In genomic region chr14:20436363-20436755, GRCh38 we compare ENCODE assay signal across 19 cellular contexts. TPM values are rescaled to one million over a fixed set of nuclear protein-coding genes. Genes with fewer than 3 reads are reported as not detected.
A peak's percentile ranks its signal among the peaks of the same experiment; 100 is the strongest.
DNase-seq lines count a peak whose midpoint lies in the region; ATAC-seq and TF ChIP-seq lines count a peak whose summit lies in the region.
"Had no signal": no experiment of that assay in that cellular context is flagged by ENCODE, and none has a peak within 500 bp of the region (broad histone marks: within the 10 kb centered on the region; RNA-seq: fewer than 3 reads in every experiment).

No MANE protein-coding gene starts in this region.

- H3K36me3 Mint-ChIP-seq in chondrocyte (ENCODE audit: low read depth) = no peaks in the 10 kb centered on the region
- H3K36me3 Mint-ChIP-seq: activated naive CD8-positive, alpha-beta T cell had no signal

- no peaks in the 10 kb centered on the region for H3K27me3 ChIP-seq in MG63
- H3K27me3 ChIP-seq in osteoblast (ENCODE audit: insufficient read depth, low read length) = no peaks in the 10 kb centered on the region
- H3K27me3 ChIP-seq in left lung = peaks cover 0 to 18% of the 10 kb centered on the region in 2 donors

- H3K9me3 ChIP-seq in MG63 (no peaks in the 10 kb centered on the region), osteoblast (ENCODE audit: low read depth, low read length) (no peaks in the 10 kb centered on the region), left lung (no peaks in the 10 kb centered on the region)
- H3K9me3 ChIP-seq: heart left ventricle had no signal

- H3K27ac Mint-ChIP-seq in chondrocyte (ENCODE audit: unreplicated experiment) = peak overlapping the region; percentile 57
- H3K27ac Mint-ChIP-seq: activated CD4-positive, alpha-beta memory T cell treated with anti-CD3 and anti-CD28 coated beads, Interleukin-2, amount 10 ng/mL, durations not matched to agents 7 days and 5 days; activated naive CD8-positive, alpha-beta T cell; B cell had no signal

- H2AFZ ChIP-seq in osteoblast (ENCODE audit: low read length) = peak overlapping the region; percentile 62

- peak overlapping the region; percentile 45 for H3K4me2 ChIP-seq in osteoblast (ENCODE audit: insufficient read depth, low read length)

- H3K4me1 ChIP-seq in osteoblast (ENCODE audit: insufficient read depth, low read length) = peaks cover 22% of the 10 kb centered on the region
- peaks cover 0 to 9% of the 10 kb centered on the region in 2 donors for H3K4me1 ChIP-seq in left lung

- intact Hi-C loops in left lung (cut with DNase I) = no loop called here

- DNase-seq in EH (ENCODE audit: low read depth) = peak; percentile 70
- peak; percentile 54 for DNase-seq in MG63
- DNase-seq in chondrocyte (ENCODE audit: low spot score) = no peak
- no peak for DNase-seq in osteoblast (ENCODE audit: insufficient read length, low spot score, missing footprints)
- DNase-seq in AG08396 (ENCODE audit: low spot score) = no peak
- DNase-seq in left lung = no peak
- DNase-seq in SW 1271 (lab: John Stamatoyannopoulos, UW) = no peak
- DNase-seq: activated CD4-positive, alpha-beta memory T cell treated with anti-CD3 and anti-CD28 coated beads, Interleukin-2, amount 10 ng/mL, durations not matched to agents 7 days and 5 days; activated T-cell treated with anti-CD3 and anti-CD28 coated beads, Interleukin-2, amount 50 U/mL, for 4 hours; heart left ventricle; kidney; NCI-H2081; OCI-M1; stimulated activated CD4-positive, alpha-beta T cell treated with anti-CD3 and anti-CD28 coated beads, Interleukin-1b, Interleukin-23, amount 100 ng/mL, for 48 hours had no signal

- H3K4me3 Mint-ChIP-seq in chondrocyte (ENCODE audit: unreplicated experiment) = no peak overlapping the region
- H3K4me3 Mint-ChIP-seq: activated CD4-positive, alpha-beta memory T cell treated with anti-CD3 and anti-CD28 coated beads, Interleukin-2, amount 10 ng/mL, durations not matched to agents 7 days and 5 days; activated naive CD8-positive, alpha-beta T cell; activated T-cell treated with anti-CD3 and anti-CD28 coated beads, Interleukin-2, amount 50 U/mL, for 4 hours had no signal

- TF ChIP-seq CTCF in chondrocyte (IDR thresholded peaks at IDR 0.05) (no peak), osteoblast (IDR thresholded peaks at IDR 0.05; ENCODE audit: extremely low read depth, low read depth, low read length) (no peak), left lung (IDR thresholded peaks at IDR 0.05) (no peak)

- peaks cover 10% of the 10 kb centered on the region for H3K4me1 Mint-ChIP-seq in chondrocyte (ENCODE audit: low read depth)

- H3K36me3 ChIP-seq in MG63 = no peaks in the 10 kb centered on the region
- no peaks in the 10 kb centered on the region for H3K36me3 ChIP-seq in osteoblast (ENCODE audit: insufficient read depth, low read length)
- no peaks in the 10 kb centered on the region for H3K36me3 ChIP-seq in left lung
- H3K36me3 ChIP-seq: heart left ventricle had no signal

- no peaks in the 10 kb centered on the region for H3K9me3 Mint-ChIP-seq in chondrocyte (ENCODE audit: low read depth)
- H3K9me3 Mint-ChIP-seq: activated CD4-positive, alpha-beta memory T cell treated with anti-CD3 and anti-CD28 coated beads, Interleukin-2, amount 10 ng/mL, durations not matched to agents 7 days and 5 days; activated T-cell treated with anti-CD3 and anti-CD28 coated beads, Interleukin-2, amount 50 U/mL, for 4 hours had no signal

- H3K4me3 ChIP-seq in MG63 (no peak overlapping the region), osteoblast (ENCODE audit: insufficient read depth, low read length) (no peak overlapping the region), left lung (no peak overlapping the region)

- H4K20me1 ChIP-seq in osteoblast (ENCODE audit: insufficient read depth, low read length) = no peaks in the 10 kb centered on the region

- no peak for ATAC-seq in GM18858 (IDR thresholded peaks at IDR 0.05; ENCODE audit: unreplicated experiment)
- ATAC-seq in left lung = no peak
- ATAC-seq: activated T-cell treated with anti-CD3 and anti-CD28 coated beads, Interleukin-2, amount 50 U/mL, for 4 hours had no signal

- no peaks in the 10 kb centered on the region for H3K79me2 ChIP-seq in osteoblast (ENCODE audit: insufficient read depth, low read length)

- H3K27ac ChIP-seq in osteoblast (ENCODE audit: low read depth, low read length) = peak overlapping the region; percentile 71
- no peak overlapping the region for H3K27ac ChIP-seq in left lung

- H3K27me3 Mint-ChIP-seq in chondrocyte (ENCODE audit: low read depth) = peaks cover 2% of the 10 kb centered on the region
- H3K27me3 Mint-ChIP-seq: activated naive CD8-positive, alpha-beta T cell; B cell had no signal

RNA-seq across cellular contexts. Expression of gene KLHL33, which starts 0.4 kb away (rescaled TPM):
- total RNA-seq in MG63 (2014; rRNA removed; shearing (Covaris generic); ENCODE audit: low replicate concordance) = not detected in 2 replicates
- total RNA-seq in chondrocyte (not detected in 3 replicates), osteoblast (0.36 and 0.59 TPM in 2 replicates), left lung (under 1 TPM; 0.20 to 0.31 TPM)
- total RNA-seq: renal cortical epithelial cell, SK-MEL-5 had no signal

RNA-seq across cellular contexts. Expression of gene OSGEP, which starts 18.3 kb away (rescaled TPM):
- total RNA-seq in MG63 (2014; rRNA removed; shearing (Covaris generic); ENCODE audit: low replicate concordance) = 31.7 and 47.5 TPM in 2 replicates
- total RNA-seq in chondrocyte (26.0 to 41.4 TPM (median 28.6 TPM) in 3 replicates), osteoblast (36.8 and 47.8 TPM in 2 replicates), left lung (10 to 100 TPM; 29.0 to 37.9 TPM)

RNA-seq across cellular contexts. Expression of gene APEX1, which starts 18.7 kb away (rescaled TPM):
- total RNA-seq in MG63 (2014; rRNA removed; shearing (Covaris generic); ENCODE audit: low replicate concordance) = 145 and 217 TPM in 2 replicates
- total RNA-seq in chondrocyte = 141 to 168 TPM (median 142 TPM) in 3 replicates
- total RNA-seq in osteoblast = 66.0 and 74.9 TPM in 2 replicates
- 100 to 1,000 TPM; 115 to 138 TPM for total RNA-seq in left lung

RNA-seq across cellular contexts. Expression of gene TEP1, which starts 23.1 kb away (rescaled TPM):
- total RNA-seq in MG63 (2014; rRNA removed; shearing (Covaris generic); ENCODE audit: low replicate concordance) = 7.4 and 8.8 TPM in 2 replicates
- total RNA-seq in chondrocyte (19.2 to 32.7 TPM (median 22.8 TPM) in 3 replicates), osteoblast (25.6 and 33.3 TPM in 2 replicates), left lung (10 to 100 TPM; 50.8 to 57.0 TPM)

RNA-seq across cellular contexts. Expression of gene PIP4P1, which starts 24.9 kb away (rescaled TPM):
- 21.4 and 23.3 TPM in 2 replicates for total RNA-seq in MG63 (2014; rRNA removed; shearing (Covaris generic); ENCODE audit: low replicate concordance)
- total RNA-seq in chondrocyte = 31.0 to 36.9 TPM (median 32.0 TPM) in 3 replicates
- total RNA-seq in osteoblast = 41.0 and 46.3 TPM in 2 replicates
- total RNA-seq in left lung = 10 to 100 TPM; 24.9 to 40.3 TPM

Comparison
In these comparisons a context has a peak if more than half of its experiments do, and no peak if none do; other contexts are left out.
1. DNase-seq: peak in EH (single experiment) and MG63 (single experiment); none in chondrocyte (single experiment), osteoblast (single experiment), AG08396 (single experiment), left lung (0 of 2) and SW 1271 (0 of 2).